Comparison of ENCODE assay signal across 38 cellular contexts in the genomic region with DNA sequence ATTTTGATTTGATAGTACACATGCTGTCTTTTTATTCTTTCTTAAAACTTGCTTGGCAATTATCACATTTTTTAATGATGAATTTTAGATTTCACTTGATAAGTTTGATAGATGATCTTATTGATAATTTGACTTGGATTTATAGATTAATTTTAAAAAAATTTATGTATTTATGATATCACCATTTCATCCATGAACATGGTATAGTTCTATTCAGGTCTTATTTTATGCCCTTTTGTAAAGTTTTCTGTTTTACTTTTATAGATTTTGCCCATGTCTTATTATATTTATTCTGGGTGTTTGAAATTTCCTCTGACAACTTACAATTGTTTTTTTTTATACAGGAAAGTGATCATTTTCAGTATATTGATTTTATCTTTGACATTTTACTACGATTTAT. TPM values are rescaled to one million over a fixed set of nuclear protein-coding genes. Genes with fewer than 3 reads are reported as not detected.
"Had no signal": no experiment of that assay in that cellular context is flagged by ENCODE, and none has a peak within 500 bp of the region (broad histone marks: within the 10 kb centered on the region; RNA-seq: fewer than 3 reads in every experiment).

No MANE protein-coding gene starts in this region.

- ATAC-seq: activated CD4-positive, alpha-beta T cell treated with anti-CD3 and anti-CD28 coated beads for 36 hours; activated CD4-positive, CD25-positive, alpha-beta regulatory T cell treated with anti-CD3 and anti-CD28 coated beads, Interleukin-2, amount 50 U/mL, for 24 hours; activated CD8-positive, alpha-beta memory T cell treated with anti-CD3 and anti-CD28 coated beads, Interleukin-2, amount 10 ng/mL, durations not matched to agents 7 days and 5 days; activated CD8-positive, alpha-beta T cell treated with anti-CD3 and anti-CD28 coated beads, Interleukin-2, amount 10 ng/mL, durations not matched to agents 7 days and 5 days; activated naive CD4-positive, alpha-beta T cell treated with anti-CD3 and anti-CD28 coated beads, Interleukin-2, amount 50 U/mL, for 72 hours; activated T-cell treated with anti-CD3 and anti-CD28 coated beads, Interleukin-2, amount 50 U/mL, for 4 hours; activated T-cell treated with anti-CD3 and anti-CD28 coated beads, Interleukin-2, amount 50 U/mL, for 72 hours; activated T-helper 17 cell treated with anti-CD3 and anti-CD28 coated beads, Interleukin-2, amount 50 U/mL, for 72 hours; body of pancreas; WTC11 had no signal

- H3K9me3 ChIP-seq: adrenal gland, body of pancreas had no signal

- H3K36me3 ChIP-seq: adrenal gland, brain microvascular endothelial cell, WERI-Rb-1 had no signal

- H3K27ac ChIP-seq: adrenal gland, body of pancreas, brain microvascular endothelial cell, breast epithelium, WERI-Rb-1 had no signal

- FAIRE-seq: astrocyte had no signal

- DNase-seq: activated CD4-positive, alpha-beta memory T cell treated with anti-CD3 and anti-CD28 coated beads, Interleukin-2, amount 10 ng/mL, durations not matched to agents 7 days and 5 days; activated CD4-positive, alpha-beta T cell treated with anti-CD3 and anti-CD28 coated beads for 1 hour; activated CD4-positive, alpha-beta T cell treated with anti-CD3 and anti-CD28 coated beads for 36 hours; activated CD4-positive, alpha-beta T cell treated with anti-CD3 and anti-CD28 coated beads for 48 hours; activated CD4-positive, alpha-beta T cell treated with anti-CD3 and anti-CD28 coated beads, Interleukin-2, amount 10 ng/mL, durations not matched to agents 7 days and 5 days; activated CD4-positive, alpha-beta T cell treated with anti-CD3 and anti-CD28 coated beads, Interleukin-2, amount 50 U/mL, for 48 hours; activated CD4-positive, CD25-positive, alpha-beta regulatory T cell; activated CD8-positive, alpha-beta memory T cell treated with anti-CD3 and anti-CD28 coated beads for 24 hours; activated CD8-positive, alpha-beta memory T cell treated with anti-CD3 and anti-CD28 coated beads, Interleukin-2, amount 10 ng/mL, durations not matched to agents 7 days and 5 days; activated CD8-positive, alpha-beta T cell treated with anti-CD3 and anti-CD28 coated beads, Interleukin-2, amount 10 ng/mL, durations not matched to agents 7 days and 5 days; activated effector memory CD4-positive, alpha-beta T cell treated with anti-CD3 and anti-CD28 coated beads, Interleukin-2, amount 50 U/mL, for 16 hours; activated gamma-delta T cell treated with Interleukin-2 at 50 U/mL for 16 hours; activated naive CD4-positive, alpha-beta T cell; activated naive CD4-positive, alpha-beta T cell treated with anti-CD3 and anti-CD28 coated beads for 36 hours; activated naive CD4-positive, alpha-beta T cell treated with anti-CD3 and anti-CD28 coated beads, Interleukin-2, amount 50 U/mL, for 16 hours; activated naive CD8-positive, alpha-beta T cell treated with anti-CD3 and anti-CD28 coated beads for 36 hours; activated T-cell treated with anti-CD3 and anti-CD28 coated beads for 4 hours; activated T-cell treated with anti-CD3 and anti-CD28 coated beads, Interleukin-2, amount 50 U/mL, for 1 hour; activated T-cell treated with anti-CD3 and anti-CD28 coated beads, Interleukin-2, amount 50 U/mL, for 4 hours; activated T-cell treated with anti-CD3 and anti-CD28 coated beads, Interleukin-2, amount 50 U/mL, for 72 hours; adrenal gland; amniotic stem cell; aorta; body of pancreas; brain microvascular endothelial cell; central memory CD4-positive, alpha-beta T cell; SW 1271; T-helper 1 cell; T-helper 2 cell; T-helper 9 cell; WERI-Rb-1 had no signal

- H3K4me3 ChIP-seq: adrenal gland, body of pancreas, breast epithelium had no signal

- H3K27me3 ChIP-seq: adrenal gland, body of pancreas, brain microvascular endothelial cell had no signal

- H3K4me1 ChIP-seq: adrenal gland, body of pancreas, breast epithelium had no signal

RNA-seq across cellular contexts. Expression of a gene that starts 39.5 kb away (rescaled TPM):
- total RNA-seq: activated CD4-positive, alpha-beta memory T cell treated with anti-CD3 and anti-CD28 coated beads, Interleukin-2, amount 10 ng/mL, durations not matched to agents 7 days and 5 days; activated CD4-positive, alpha-beta T cell treated with anti-CD3 and anti-CD28 coated beads for 36 hours; activated CD4-positive, alpha-beta T cell treated with anti-CD3 and anti-CD28 coated beads, Interleukin-2, amount 10 ng/mL, durations not matched to agents 7 days and 5 days; activated CD8-positive, alpha-beta memory T cell treated with anti-CD3 and anti-CD28 coated beads, Interleukin-2, amount 10 ng/mL, durations not matched to agents 7 days and 5 days; activated CD8-positive, alpha-beta T cell treated with anti-CD3 and anti-CD28 coated beads, Interleukin-2, amount 10 ng/mL, durations not matched to agents 7 days and 5 days; activated naive CD4-positive, alpha-beta T cell treated with anti-CD3 and anti-CD28 coated beads for 36 hours; activated naive CD4-positive, alpha-beta T cell treated with anti-CD3 and anti-CD28 coated beads, Interleukin-2, amount 50 U/mL, for 72 hours; activated naive CD8-positive, alpha-beta T cell treated with anti-CD3 and anti-CD28 coated beads for 36 hours; activated T-cell treated with anti-CD3 and anti-CD28 coated beads, Interleukin-2, amount 50 U/mL, for 4 hours; activated T-helper 1 cell treated with anti-CD3 and anti-CD28 coated beads, Interleukin-12 subunit alpha, Interleukin-12 subunit beta, Interleukin-2, Interleukin-4 antibody, amounts not matched to agents 30 ng/mL and 10 ng/mL and 1 ng/mL, durations not matched to agents 14 hours and 24 hours and 36 hours; activated T-helper 17 cell treated with anti-CD3 and anti-CD28 coated beads, Interleukin-2, amount 50 U/mL, for 72 hours; body of pancreas had no signal
